8 cellular contexts compared by ENCODE assay signal in genomic region chr1:167439301-167439988, GRCh38.
DNase-seq lines count a peak whose midpoint lies in the region; ATAC-seq, FAIRE-seq and TF ChIP-seq lines count a peak whose summit lies in the region.

No MANE protein-coding gene starts in this region.

- H2AFZ ChIP-seq in keratinocyte (ENCODE audit: control insufficient read depth, low read length) (peak overlapping the region; percentile 24), smooth muscle cell (ENCODE audit: low read depth) (peak overlapping the region; percentile 70)

- FAIRE-seq in keratinocyte (lab: Jason Lieb, UNC) = no peak

- DNase-seq in NOMO-1 treated with DMSO at 0.1 percent for 48 hours (lab: John Stamatoyannopoulos, UW; ENCODE audit: unreplicated experiment) (peak; percentile 16), cardiac fibroblast (ENCODE audit: low read depth in 2 of 2) (peak; percentile 44 to 56), keratinocyte (ENCODE audit: low read depth, low spot score) (no peak), smooth muscle cell (lab: John Stamatoyannopoulos, UW; ENCODE audit: unreplicated experiment) (peak; percentile 16), HAP-1 (ENCODE audit: low spot score in 2 of 2) (no peak)

- no peaks in the 10 kb centered on the region for H4K20me1 ChIP-seq in BLaER1
- H4K20me1 ChIP-seq in keratinocyte (ENCODE audit: control insufficient read depth, extremely low read depth, insufficient read depth, low read length) = no peaks in the 10 kb centered on the region
- H4K20me1 ChIP-seq in smooth muscle cell (ENCODE audit: low read depth) = no peaks in the 10 kb centered on the region

- WGBS in smooth muscle cell (ENCODE audit: low lambda C conversion rate) = 12% methylated on average over 46 of the region's 49 CpGs

- H3K27me3 ChIP-seq in BLaER1 = peaks cover 5% of the 10 kb centered on the region
- peaks cover 19% of the 10 kb centered on the region for H3K27me3 ChIP-seq in keratinocyte (ENCODE audit: control insufficient read depth, extremely low read depth, insufficient read depth, low read length)
- H3K27me3 ChIP-seq in smooth muscle cell (ENCODE audit: low read depth) = peaks cover 20% of the 10 kb centered on the region
- H3K27me3 ChIP-seq in HAP-1 (ENCODE audit: low read depth) = no peaks in the 10 kb centered on the region

- H3F3A ChIP-seq in smooth muscle cell (ENCODE audit: low read depth) = no peaks in the 10 kb centered on the region

- H3K9me3 ChIP-seq in BLaER1 = peaks cover 12% of the 10 kb centered on the region
- H3K9me3 ChIP-seq in keratinocyte (ENCODE audit: control insufficient read depth, low read depth, low read length) = no peaks in the 10 kb centered on the region
- H3K9me3 ChIP-seq in smooth muscle cell (replicated peaks; ENCODE audit: low read depth) = no peaks in the 10 kb centered on the region
- no peaks in the 10 kb centered on the region for H3K9me3 ChIP-seq in HAP-1

- ATAC-seq in GM18511 (IDR thresholded peaks at IDR 0.05; ENCODE audit: unreplicated experiment) = peak; percentile 49
- ATAC-seq in esophagus mucosa = no peak

- peak overlapping the region; percentile 60 for H3K4me3 ChIP-seq in BLaER1
- peak overlapping the region; percentile 47 to 52 for H3K4me3 ChIP-seq in cardiac fibroblast (replicated peaks in 1 of 2; ENCODE audit: low read depth in 2 of 2, low read length in 2 of 2)
- peak overlapping the region; percentile 9 to 57 (median 14) for H3K4me3 ChIP-seq in keratinocyte (ENCODE audit: control insufficient read depth in 2 of 3, extremely low read depth in 1 of 3, insufficient read depth in 2 of 3, low read depth in 1 of 3, low read length in 3 of 3)
- H3K4me3 ChIP-seq in smooth muscle cell = peak overlapping the region; percentile 48
- no peak overlapping the region for H3K4me3 ChIP-seq in HAP-1

- TF ChIP-seq CTCF in cardiac fibroblast (IDR thresholded peaks at IDR 0.05; ENCODE audit: low read depth, low read length) (peak; percentile 17), keratinocyte (optimal IDR thresholded peaks at IDR 0.05 in 1 of 3, IDR thresholded peaks at IDR 0.05 in 1 of 3, conservative IDR thresholded peaks at IDR 0.05 in 1 of 3; ENCODE audit: extremely low read depth in 1 of 3, insufficient read depth in 2 of 3, low read length in 3 of 3) (peak in 1 of 3 experiments; percentile 22), smooth muscle cell (IDR thresholded peaks at IDR 0.05; ENCODE audit: borderline replicate concordance, insufficient read depth, poor library complexity, severe bottlenecking) (peak; percentile 6)

- H3K9ac ChIP-seq in BLaER1 = peak overlapping the region; percentile 57
- H3K9ac ChIP-seq in keratinocyte (ENCODE audit: control insufficient read depth, extremely low read depth, insufficient read depth, low read length) = no peak overlapping the region
- no peak overlapping the region for H3K9ac ChIP-seq in smooth muscle cell (ENCODE audit: low read depth)

- H3K9me1 ChIP-seq in keratinocyte (ENCODE audit: control insufficient read depth, extremely low read depth, insufficient read depth, low read length) = no peaks in the 10 kb centered on the region

- H3K36me3 ChIP-seq in BLaER1 (no peaks in the 10 kb centered on the region), keratinocyte (ENCODE audit: control insufficient read depth in 2 of 2, extremely low read depth in 1 of 2, insufficient read depth in 2 of 2, low read length in 2 of 2) (no peaks in the 10 kb centered on the region), smooth muscle cell (ENCODE audit: low read depth) (no peaks in the 10 kb centered on the region), HAP-1 (replicated peaks) (no peaks in the 10 kb centered on the region)

- H3K79me2 ChIP-seq in keratinocyte (ENCODE audit: control insufficient read depth, insufficient read depth, low read length) (no peaks in the 10 kb centered on the region), smooth muscle cell (ENCODE audit: low read depth) (no peaks in the 10 kb centered on the region)

- peaks cover 39% of the 10 kb centered on the region for H3K4me1 ChIP-seq in BLaER1
- H3K4me1 ChIP-seq in keratinocyte (ENCODE audit: control insufficient read depth, extremely low read depth, insufficient read depth, low read length) = no peaks in the 10 kb centered on the region
- peaks cover 5% of the 10 kb centered on the region for H3K4me1 ChIP-seq in smooth muscle cell (ENCODE audit: low read depth)
- no peaks in the 10 kb centered on the region for H3K4me1 ChIP-seq in HAP-1

- dilution Hi-C loops in keratinocyte (cut with MboI; ENCODE audit: extremely low pct_ligation_motif_present, low sequenced_read_pairs) = no loop called here

- H3K27ac ChIP-seq in BLaER1 = 0 out of 2 replicates have a peak overlapping the region, but pooled peaks have one; percentile 18
- H3K27ac ChIP-seq in keratinocyte (ENCODE audit: control insufficient read depth, insufficient read depth, low read length) = no peak overlapping the region
- no peak overlapping the region for H3K27ac ChIP-seq in smooth muscle cell (ENCODE audit: low read depth)

- peak overlapping the region; percentile 93 for H3K4me2 ChIP-seq in BLaER1
- peak overlapping the region; percentile 56 for H3K4me2 ChIP-seq in keratinocyte (ENCODE audit: control insufficient read depth, extremely low read depth, insufficient read depth, low read depth, low read length)
- H3K4me2 ChIP-seq in smooth muscle cell = peak overlapping the region; percentile 86

- in situ Hi-C loops in HAP-1 (cut with MboI; ENCODE audit: low sequenced_read_pairs) = no loop called here

Comparison
In these comparisons a context has a peak if more than half of its experiments do, and no peak if none do; other contexts are left out.
1. DNase-seq: peak in NOMO-1 treated with DMSO at 0.1 percent for 48 hours (single experiment), cardiac fibroblast (2 of 2) and smooth muscle cell (single experiment); none in keratinocyte (single experiment) and HAP-1 (0 of 2).
2. Peak in every context shown above with its lines, with median percentiles within 50 percentile points of each other: H3K4me2 ChIP-seq.